9 cellular contexts compared by ENCODE assay signal in genomic region chr16:82660078-82660645, GRCh38. TPM values are rescaled to one million over a fixed set of nuclear protein-coding genes. Genes with fewer than 3 reads are reported as not detected.
DNase-seq lines count a peak whose midpoint lies in the region; ATAC-seq, FAIRE-seq and TF ChIP-seq lines count a peak whose summit lies in the region.
"Had no signal": no experiment of that assay in that cellular context is flagged by ENCODE, and none has a peak within 500 bp of the region (broad histone marks: within the 10 kb centered on the region; RNA-seq: fewer than 3 reads in every experiment).

No MANE protein-coding gene starts in this region.

- H3K4me1 ChIP-seq in kidney (ENCODE audit: control insufficient read depth in 1 of 2, insufficient read depth in 1 of 2, low read depth in 1 of 2, low read length in 2 of 2), result no peaks in the 10 kb centered on the region

- peaks cover 0 to 5% of the 10 kb centered on the region in 2 donors for H3K9me3 ChIP-seq in kidney (ENCODE audit: control insufficient read depth in 1 of 2, low read length in 2 of 2)

- ATAC-seq in GM21717 (IDR thresholded peaks at IDR 0.05; ENCODE audit: unreplicated experiment) (no peak), HG02938 (IDR thresholded peaks at IDR 0.05; ENCODE audit: unreplicated experiment) (no peak)

- H3K4me3 ChIP-seq in kidney (ENCODE audit: low read length in 2 of 2), result no peak overlapping the region

- no peaks in the 10 kb centered on the region for H3K36me3 ChIP-seq in kidney (ENCODE audit: control insufficient read depth in 1 of 2, insufficient read depth in 2 of 2, low read length in 2 of 2)

- peak; percentile 61 for DNase-seq in AG08395 (ENCODE audit: low spot score)
- peak; percentile 97 for DNase-seq in LHCN-M2 (ENCODE audit: low read depth)
- DNase-seq in activated effector memory CD4-positive, alpha-beta T cell treated with anti-CD3 and anti-CD28 coated beads, Interleukin-2, amount 50 U/mL, for 16 hours, result peak; percentile 81
- peak; percentile 72 for DNase-seq in kidney
- no peak for DNase-seq in GDM1 (lab: John Stamatoyannopoulos, UW)
- no peak for DNase-seq in SW 1271 (lab: John Stamatoyannopoulos, UW)
- DNase-seq: NCI-H774 had no signal

- intact Hi-C loops in kidney (cut with DNase I), result no loop called here

- H3K9ac ChIP-seq in kidney (ENCODE audit: low read length in 2 of 2), result no peak overlapping the region

- no peak overlapping the region for H3K27ac ChIP-seq in kidney (ENCODE audit: low read depth in 2 of 2, low read length in 2 of 2)

- no peak for FAIRE-seq in kidney (lab: Jason Lieb, UNC)

- no peak for TF ChIP-seq CTCF in kidney (IDR thresholded peaks at IDR 0.05; ENCODE audit: borderline replicate concordance, extremely low read depth, insufficient read depth)

RNA-seq across cellular contexts. Expression of gene CDH13, which starts 33.4 kb away (rescaled TPM):
- total RNA-seq in LHCN-M2 (2014; rRNA removed) (140 and 162 TPM in 2 replicates), kidney (13.8 TPM)
- polyA plus RNA-seq in LHCN-M2 (2012), result 97.8 TPM
- 4.8 TPM for polyA plus RNA-seq in kidney (ENCODE audit: insufficient read depth, low read depth, low replicate concordance)

Comparison
In these comparisons a context has a peak if more than half of its experiments do, and no peak if none do; other contexts are left out.
1. DNase-seq: peak in AG08395 (single experiment), LHCN-M2 (single experiment), activated effector memory CD4-positive, alpha-beta T cell treated with anti-CD3 and anti-CD28 coated beads, Interleukin-2, amount 50 U/mL, for 16 hours (single experiment) and kidney (single experiment); none in GDM1 (single experiment) and SW 1271 (0 of 2).